Comparison of ENCODE assay signal across 10 cellular contexts in genomic region chr9:107523539-107523938, GRCh38.
"Had no signal": no experiment of that assay in that cellular context is flagged by ENCODE, and none has a peak within 500 bp of the region (broad histone marks: within the 10 kb centered on the region; RNA-seq: fewer than 3 reads in every experiment).

No MANE protein-coding gene starts in this region.

- H3K27me3 Mint-ChIP-seq: IgD-negative memory B cell had no signal

- DNase-seq: GM23248, GOT3, H7, HFFc6, KBM-7 had no signal

- H3K4me3 Mint-ChIP-seq: HFFc6, IgD-negative memory B cell had no signal

- H3K36me3 Mint-ChIP-seq: IgD-negative memory B cell had no signal

- H3K36me3 ChIP-seq: HAP-1 had no signal

- H3K27ac Mint-ChIP-seq: HFFc6 had no signal

- H3K4me3 ChIP-seq: GM23248, HAP-1 had no signal

- H3K9ac ChIP-seq: GM23248 had no signal

- H3K4me1 ChIP-seq: HAP-1 had no signal

- H2AFZ ChIP-seq: GM23248 had no signal

- H3K27ac ChIP-seq: GM23248, HL-60 had no signal

- ATAC-seq: HCT116, HepG2 had no signal

- H3K4me1 Mint-ChIP-seq: IgD-negative memory B cell had no signal

- H3K9me3 ChIP-seq: HAP-1 had no signal
